8 cellular contexts compared by ENCODE assay signal in the genomic region with DNA sequence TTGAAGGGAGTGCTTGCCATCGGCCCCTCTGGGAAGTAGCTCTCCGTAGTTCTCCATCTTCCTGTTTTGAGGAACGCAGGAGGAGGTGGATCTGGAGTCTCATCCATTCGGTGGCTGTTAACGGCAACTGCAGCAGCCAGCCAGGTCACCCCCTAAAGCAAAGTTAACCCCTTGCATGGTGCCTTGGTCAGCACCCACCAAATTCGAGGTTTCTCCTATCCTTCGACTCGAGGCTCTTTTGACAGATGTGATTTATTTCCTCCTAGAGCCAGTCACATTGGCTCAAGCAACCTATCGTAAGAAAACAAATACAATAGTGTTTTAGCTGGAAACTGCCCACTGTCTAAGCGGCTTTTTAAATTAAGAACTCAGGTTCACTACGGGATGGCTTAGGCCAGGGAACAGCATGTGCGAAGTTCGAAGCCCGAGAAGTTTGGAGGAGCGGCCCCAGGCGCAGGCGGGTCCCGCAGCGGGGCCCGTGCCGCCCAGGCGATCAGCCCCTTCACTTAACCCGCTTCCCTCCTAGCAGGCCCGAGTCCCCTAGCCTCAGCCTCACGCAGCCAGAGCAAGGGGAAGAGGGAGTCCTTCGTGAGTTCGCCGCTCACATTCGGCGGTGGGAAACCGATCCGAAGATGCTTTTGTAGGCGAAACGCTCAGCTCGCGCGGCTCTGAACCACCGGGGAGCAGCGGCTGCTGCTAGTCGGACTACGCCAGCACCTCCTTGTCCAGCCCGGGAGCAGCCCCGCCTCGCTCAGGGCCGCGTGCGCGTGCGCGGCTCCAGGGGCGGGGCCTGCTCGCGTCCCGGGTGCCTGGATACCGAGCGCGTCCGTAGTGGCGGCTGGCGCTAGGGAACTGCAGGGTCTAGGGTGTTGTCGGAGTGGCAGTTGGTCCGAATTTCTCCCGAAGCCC. TPM values are rescaled to one million over a fixed set of nuclear protein-coding genes. Genes with fewer than 3 reads are reported as not detected.
DNase-seq lines count a peak whose midpoint lies in the region; ATAC-seq and TF ChIP-seq lines count a peak whose summit lies in the region.

ROPN1L (plus strand) TSS at position 797 of the 909 bp plus-strand sequence. CDS start 289 bp downstream, outside the sequence.

- TF ChIP-seq CTCF in DOHH2 (IDR thresholded peaks at IDR 0.05; ENCODE audit: low read depth, low read length, poor library complexity, severe bottlenecking) (no peak), KMS-11 (conservative IDR thresholded peaks at IDR 0.05; ENCODE audit: low read depth, low read length) (no peak), RWPE1 (conservative IDR thresholded peaks at IDR 0.05; ENCODE audit: low read depth) (no peak), fibroblast of pulmonary artery (IDR thresholded peaks at IDR 0.05; ENCODE audit: low read length, missing control alignments) (no peak)

- H3K9me3 ChIP-seq in DOHH2 (ENCODE audit: control insufficient read depth, insufficient read depth, low read length) (no peaks in the 10 kb centered on the region), GM23248 (ENCODE audit: low read depth) (no peaks in the 10 kb centered on the region)

- no peaks in the 10 kb centered on the region for H3K79me2 ChIP-seq in DOHH2 (ENCODE audit: control insufficient read depth, low read length)
- H3K79me2 ChIP-seq in GM23248 (ENCODE audit: insufficient read depth) = no peaks in the 10 kb centered on the region
- no peaks in the 10 kb centered on the region for H3K79me2 ChIP-seq in KMS-11 (ENCODE audit: insufficient read depth, low read depth)

- peaks cover 27 to 30% of the 10 kb centered on the region in 2 donors for H3K4me1 Mint-ChIP-seq in natural killer cell treated with Interleukin-12 subunit alpha and Interleukin-12 subunit beta and Interleukin-15 and Interleukin-18, amount 100 ng/mL, for 72 hours (ENCODE audit: low read depth in 2 of 2)

- H3K9me3 Mint-ChIP-seq in natural killer cell treated with Interleukin-12 subunit alpha and Interleukin-12 subunit beta and Interleukin-15 and Interleukin-18, amount 100 ng/mL, for 72 hours = peaks cover 4% of the 10 kb centered on the region

- H3K9ac ChIP-seq in GM23248 (peak within 1 kb of the TSS; percentile 80), KMS-11 (peak within 1 kb of the TSS; percentile 55; the same call in 1 of the 2 replicates)

- H3K27me3 ChIP-seq in DOHH2 (ENCODE audit: control insufficient read depth, low read length) = peaks cover 14% of the 10 kb centered on the region
- no peaks in the 10 kb centered on the region for H3K27me3 ChIP-seq in GM23248 (replicated peaks; ENCODE audit: insufficient read depth)
- H3K27me3 ChIP-seq in KMS-11 (ENCODE audit: insufficient read depth, low read depth) = no peaks in the 10 kb centered on the region; the same call in 1 of the 2 replicates

- peak; percentile 94 for DNase-seq in GM23248
- DNase-seq in RWPE1 (ENCODE audit: low spot score) = peak; percentile 95
- peak; percentile 68 for DNase-seq in activated T-helper 9 cell treated with anti-CD3 and anti-CD28 coated beads, Interleukin-2, amount 50 U/mL, for 16 hours (ENCODE audit: low read depth)
- DNase-seq in fibroblast of pulmonary artery (ENCODE audit: low read depth) = peak; percentile 84
- DNase-seq in natural killer cell treated with Interleukin-12 subunit alpha and Interleukin-12 subunit beta and Interleukin-15 and Interleukin-18, amount 100 ng/mL, for 72 hours (ENCODE audit: low spot score) = peak; percentile 86
- peak; percentile 74 for DNase-seq in stimulated activated naive CD4-positive, alpha-beta T cell treated with Interleukin-2 at 50 U/mL for 16 hours (lab: John Stamatoyannopoulos, UW)

- in situ Hi-C loops in GM23248 (cut with MboI) = no loop called here

- POLR2A ChIA-PET in RWPE1 (lab: Yijun Ruan, JAX; ENCODE audit: low non-redundant PET) = no interaction called here

- ATAC-seq in natural killer cell treated with Interleukin-12 subunit alpha and Interleukin-12 subunit beta and Interleukin-15 and Interleukin-18, amount 100 ng/mL, for 72 hours = peak; percentile 99

- H2AFZ ChIP-seq in GM23248 = peak within 1 kb of the TSS; percentile 88
- H2AFZ ChIP-seq in KMS-11 (ENCODE audit: low read depth) = peak within 1 kb of the TSS; percentile 99

- peak within 1 kb of the TSS; percentile 80 for H3K4me3 ChIP-seq in DOHH2 (ENCODE audit: low read length)
- peak within 1 kb of the TSS; percentile 84 for H3K4me3 ChIP-seq in GM23248
- no peak within 1 kb of the TSS for H3K4me3 ChIP-seq in KMS-11 (IDR thresholded peaks at IDR 0.05; ENCODE audit: insufficient read depth, low read depth, low read length)
- peak within 1 kb of the TSS; percentile 68 for H3K4me3 ChIP-seq in fibroblast of pulmonary artery (replicated peaks; ENCODE audit: low read depth, low read length)

- peaks cover 29% of the 10 kb centered on the region for H3K4me1 ChIP-seq in DOHH2 (ENCODE audit: control insufficient read depth, low read length)
- peaks cover 13% of the 10 kb centered on the region; the same call in 1 of the 2 replicates for H3K4me1 ChIP-seq in GM23248 (ENCODE audit: insufficient read depth)
- H3K4me1 ChIP-seq in KMS-11 (ENCODE audit: low read depth, poor library complexity, severe bottlenecking) = peaks cover 23% of the 10 kb centered on the region

- no peaks in the 10 kb centered on the region for H3K36me3 Mint-ChIP-seq in natural killer cell treated with Interleukin-12 subunit alpha and Interleukin-12 subunit beta and Interleukin-15 and Interleukin-18, amount 100 ng/mL, for 72 hours

- peak within 1 kb of the TSS in 1 of 2 donors; percentile 48 for H3K27ac Mint-ChIP-seq in natural killer cell treated with Interleukin-12 subunit alpha and Interleukin-12 subunit beta and Interleukin-15 and Interleukin-18, amount 100 ng/mL, for 72 hours

- H3K27me3 Mint-ChIP-seq in natural killer cell treated with Interleukin-12 subunit alpha and Interleukin-12 subunit beta and Interleukin-15 and Interleukin-18, amount 100 ng/mL, for 72 hours = no peaks in the 10 kb centered on the region

- H3K9me2 ChIP-seq in DOHH2 (replicated peaks; ENCODE audit: control insufficient read depth, low read length) (no peaks in the 10 kb centered on the region), GM23248 (ENCODE audit: insufficient read depth) (no peaks in the 10 kb centered on the region)

- 2 to 3% methylated on average over 57 to 62 of the region's 63 CpGs for WGBS in GM23248 (ENCODE audit: low coverage in 1 of 2, low lambda C conversion rate in 2 of 2, missing lambda C conversion rate in 2 of 2), 2 experiments

- peak within 1 kb of the TSS; percentile 82 for H3K4me3 Mint-ChIP-seq in natural killer cell treated with Interleukin-12 subunit alpha and Interleukin-12 subunit beta and Interleukin-15 and Interleukin-18, amount 100 ng/mL, for 72 hours

- H4K20me1 ChIP-seq in DOHH2 (ENCODE audit: control insufficient read depth, insufficient read depth, low read depth, low read length) = no peaks in the 10 kb centered on the region
- no peaks in the 10 kb centered on the region for H4K20me1 ChIP-seq in GM23248 (ENCODE audit: insufficient read depth)
- H4K20me1 ChIP-seq in KMS-11 (ENCODE audit: insufficient read depth) = no peaks in the 10 kb centered on the region

- CTCF ChIA-PET in RWPE1 (lab: Yijun Ruan, JAX) = interaction anchor here (0.6 to 1.1 kb wide), 3 partner anchors 37 to 260 kb away, joined by 3 to 4 read pairs (median 3); no protein-coding TSS in a partner anchor

- H3F3A ChIP-seq in DOHH2 (ENCODE audit: control insufficient read depth, insufficient read depth) (peaks cover 18% of the 10 kb centered on the region), GM23248 (ENCODE audit: insufficient read depth) (peaks cover 53% of the 10 kb centered on the region)

- no peaks in the 10 kb centered on the region for H3K36me3 ChIP-seq in DOHH2 (ENCODE audit: control insufficient read depth, low read length)
- H3K36me3 ChIP-seq in GM23248 (ENCODE audit: low read depth) = 0 out of 2 replicates have a peak, but pooled peaks cover 13% of the 10 kb centered on the region
- H3K36me3 ChIP-seq in KMS-11 (ENCODE audit: insufficient read depth) = no peaks in the 10 kb centered on the region

- H3K27ac ChIP-seq in DOHH2 (ENCODE audit: low read depth, low read length) (no peak within 1 kb of the TSS), GM23248 (peak within 1 kb of the TSS; percentile 63), KMS-11 (no peak within 1 kb of the TSS; the same call in 1 of the 2 replicates), RWPE1 (peak within 1 kb of the TSS; percentile 72)

- peak within 1 kb of the TSS; percentile 90 for H3K4me2 ChIP-seq in DOHH2 (ENCODE audit: low read length)
- peak within 1 kb of the TSS; percentile 88 for H3K4me2 ChIP-seq in GM23248 (ENCODE audit: unreplicated experiment)
- H3K4me2 ChIP-seq in KMS-11 = peak within 1 kb of the TSS; percentile 97

RNA-seq across cellular contexts. Expression of gene ROPN1L, which starts in this region (rescaled TPM):
- 0.86 TPM in 1 of 2 replicates, not detected in the other for total RNA-seq in GM23248 (2014; rRNA removed; shearing (Covaris generic))
- polyA plus RNA-seq in GM23248 (2016; fragmentation: Nextera tagmentation; extraction: Ambion mirVana) = 0.69 and 0.84 TPM in 2 replicates
- total RNA-seq in natural killer cell treated with Interleukin-12 subunit alpha and Interleukin-12 subunit beta and Interleukin-15 and Interleukin-18, amount 100 ng/mL, for 72 hours = 1 to 10 TPM in 1 of 2 donors, under 1 TPM in 1; 0.57 to 2.6 TPM

Comparison
In these comparisons a context has a peak if more than half of its experiments do, and no peak if none do; other contexts are left out.
1. Peak in DNase-seq, H3K4me3 ChIP-seq, H3K27ac ChIP-seq, H3K9ac ChIP-seq and H3K4me2 ChIP-seq in GM23248; RNA of the gene not detected or under 1 TPM.